In the genomic region with DNA sequence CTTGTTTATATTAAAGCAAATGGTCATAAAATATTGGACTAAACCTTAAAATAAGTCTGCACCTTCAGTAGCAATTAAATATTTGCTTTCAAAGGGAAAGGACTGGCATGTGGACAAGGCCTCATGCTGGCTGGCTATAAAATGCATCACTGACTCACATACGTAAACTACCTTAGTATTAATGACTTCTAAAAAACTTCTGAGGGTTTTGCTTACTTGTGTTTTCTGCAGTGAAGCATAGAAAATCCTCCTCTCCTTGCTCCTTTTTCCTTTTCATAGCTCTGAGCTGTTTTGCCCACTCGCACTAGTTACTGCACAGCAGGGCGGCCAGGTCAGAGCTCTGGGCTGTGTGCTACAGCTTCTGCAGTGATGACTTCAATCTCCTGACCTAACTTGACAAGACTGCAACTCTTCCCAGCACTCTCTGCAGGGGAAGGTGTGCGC, we compare ENCODE assay signal across 14 cellular contexts.
DNase-seq lines count a peak whose midpoint lies in the region; FAIRE-seq and TF ChIP-seq lines count a peak whose summit lies in the region.
"Had no signal": no experiment of that assay in that cellular context is flagged by ENCODE, and none has a peak within 500 bp of the region (broad histone marks: within the 10 kb centered on the region; RNA-seq: fewer than 3 reads in every experiment).

No MANE protein-coding gene starts in this region.

- FAIRE-seq in RCC 7860 (lab: Jason Lieb, UNC), result peak; percentile 89
- FAIRE-seq in GM12891 (lab: Jason Lieb, UNC), result no peak

- no peak for TF ChIP-seq POLR2A in GM12891 (IDR thresholded peaks at IDR 0.05; ENCODE audit: low read depth, low read length)

- DNase-seq in ELF-1 (ENCODE audit: low read depth, low spot score), result peak; percentile 57
- peak; percentile 87 for DNase-seq in RCC 7860 (ENCODE audit: low spot score)
- DNase-seq in glomerular visceral epithelial cell (ENCODE audit: extremely low spot score), result peak; percentile 51
- peak; percentile 83 for DNase-seq in renal cortical epithelial cell (ENCODE audit: low read depth)
- no peak for DNase-seq in activated T-cell treated with anti-CD3 and anti-CD28 coated beads, Interleukin-2, amount 50 U/mL, for 1 hour
- DNase-seq in AML-193 (lab: John Stamatoyannopoulos, UW), result no peak
- no peak for DNase-seq in GM12891 (ENCODE audit: insufficient read length, low spot score)
- no peak for DNase-seq in NCI-H1417 treated with DMSO at 0.1 percent for 48 hours (lab: John Stamatoyannopoulos, UW)
- DNase-seq: activated CD4-positive, alpha-beta T cell treated with anti-CD3 and anti-CD28 coated beads for 48 hours; activated naive CD4-positive, alpha-beta T cell treated with Interleukin-2 at 50 U/mL for 16 hours; NCI-H1694 treated with DMSO at 0.1 percent for 48 hours; NCI-H510A; stimulated activated CD4-positive, alpha-beta T cell treated with anti-CD3 and anti-CD28 coated beads, Interleukin-4, amount 100 ng/mL, for 1 hour; T-helper 9 cell had no signal

TF ChIP-seq in GM12891, 5 proteins besides CTCF, POLR2A, EP300 and RAD21:
- TF ChIP-seq SPI1 (IDR thresholded peaks at IDR 0.05; ENCODE audit: low read depth, low read length) (no peak), PAX5 (IDR thresholded peaks at IDR 0.05; ENCODE audit: insufficient read depth, low read length, severe bottlenecking) (no peak), TAF1 (IDR thresholded peaks at IDR 0.05; ENCODE audit: low read depth, low read length) (no peak), POU2F2 (IDR thresholded peaks at IDR 0.05; ENCODE audit: low read depth, low read length) (no peak), POLR2AphosphoS5 (IDR thresholded peaks at IDR 0.05; ENCODE audit: low read depth, low read length) (no peak)

Comparison
In these comparisons a context has a peak if more than half of its experiments do, and no peak if none do; other contexts are left out.
1. DNase-seq: peak in ELF-1 (single experiment), RCC 7860 (single experiment), glomerular visceral epithelial cell (single experiment) and renal cortical epithelial cell (single experiment); none in activated T-cell treated with anti-CD3 and anti-CD28 coated beads, Interleukin-2, amount 50 U/mL, for 1 hour (single experiment), AML-193 (0 of 2), GM12891 (single experiment) and NCI-H1417 treated with DMSO at 0.1 percent for 48 hours (single experiment).